In the genomic region with DNA sequence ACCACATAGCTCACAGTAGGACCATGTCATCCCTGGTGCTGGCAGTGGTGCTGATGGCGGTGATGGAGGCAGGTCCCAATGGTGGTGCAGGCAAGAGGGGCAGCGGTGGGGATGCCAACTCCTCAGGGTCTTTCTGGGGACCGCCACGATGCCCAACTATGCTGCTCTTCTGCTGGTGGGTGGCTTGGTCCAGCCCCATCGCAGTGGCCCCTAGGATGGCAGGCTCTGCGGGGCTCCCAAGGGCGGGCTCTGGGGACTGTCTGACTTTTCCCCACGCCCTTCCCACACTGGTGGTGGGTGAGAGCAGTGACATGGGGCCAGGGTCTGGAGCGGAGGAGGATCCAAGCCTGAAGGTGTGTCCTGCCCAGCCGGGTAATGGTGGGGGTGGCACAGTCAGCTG, we compare ENCODE assay signal across 26 cellular contexts.
"Had no signal": no experiment of that assay in that cellular context is flagged by ENCODE, and none has a peak within 500 bp of the region (broad histone marks: within the 10 kb centered on the region; RNA-seq: fewer than 3 reads in every experiment).

No MANE protein-coding gene starts in this region.

- H3K9me3 ChIP-seq: prostate gland, thyroid gland had no signal

- H3K4me1 Mint-ChIP-seq: immature natural killer cell; naive thymus-derived CD8-positive, alpha-beta T cell; neural crest cell; stimulated activated naive B cell treated with anti-CD40 and anti-IgM and Interleukin-4, amounts not matched to agents 10 μg/mL and 1 μg/mL and 100 μg/mL, for 72 hours had no signal

- H3K4me3 ChIP-seq: esophagus squamous epithelium, heart right ventricle, lower lobe of right lung, prostate gland, right atrium auricular region, sigmoid colon, stomach, thyroid gland had no signal

- H3K36me3 ChIP-seq: esophagus squamous epithelium, heart right ventricle, lower lobe of right lung, prostate gland, right atrium auricular region, sigmoid colon, stomach, thyroid gland had no signal

- H3K27ac Mint-ChIP-seq: effector memory CD8-positive, alpha-beta T cell; immature natural killer cell; naive thymus-derived CD8-positive, alpha-beta T cell; stimulated activated naive B cell treated with anti-CD40 and anti-IgM and Interleukin-4, amounts not matched to agents 10 μg/mL and 1 μg/mL and 100 μg/mL, for 72 hours had no signal

- H3K4me3 Mint-ChIP-seq: effector memory CD8-positive, alpha-beta T cell; immature natural killer cell; naive thymus-derived CD8-positive, alpha-beta T cell; neural crest cell; stimulated activated naive B cell treated with anti-CD40 and anti-IgM and Interleukin-4, amounts not matched to agents 10 μg/mL and 1 μg/mL and 100 μg/mL, for 72 hours had no signal

- H3K9me3 Mint-ChIP-seq: neural crest cell had no signal

- H3K27me3 ChIP-seq: esophagus squamous epithelium, heart right ventricle, right atrium auricular region, sigmoid colon, stomach, thyroid gland had no signal

- ATAC-seq: effector memory CD8-positive, alpha-beta T cell; left ventricle myocardium superior; naive thymus-derived CD8-positive, alpha-beta T cell; stimulated activated naive B cell treated with anti-CD40 and anti-IgM and Interleukin-4, amounts not matched to agents 10 μg/mL and 1 μg/mL and 100 μg/mL, for 72 hours had no signal

- H3K27ac ChIP-seq: esophagus squamous epithelium, heart right ventricle, lower lobe of right lung, parathyroid adenoma, prostate gland, right atrium auricular region, sigmoid colon, stomach, thyroid gland had no signal

- DNase-seq: cerebellar nuclear complex; cortex of kidney; effector memory CD8-positive, alpha-beta T cell; erythroblast; esophagus squamous epithelium; foreskin melanocyte; glutamatergic neuron; heart right ventricle; hippocampal formation; immature natural killer cell; islet precursor cell; left ventricle myocardium superior; lower lobe of right lung; naive thymus-derived CD8-positive, alpha-beta T cell; sigmoid colon; stimulated activated CD4-positive, alpha-beta T cell treated with anti-CD3 and anti-CD28 coated beads, Interleukin-2, amount 100 ng/mL, for 24 hours; stimulated activated CD4-positive, alpha-beta T cell treated with anti-CD3 and anti-CD28 coated beads, Interleukin-4, amount 100 ng/mL, for 24 hours; stimulated activated naive B cell treated with anti-CD40 and anti-IgM and Interleukin-4, amounts not matched to agents 10 μg/mL and 1 μg/mL and 100 μg/mL, for 72 hours; stomach; thyroid gland; trophoblast cell had no signal

- FAIRE-seq: endometrium had no signal

- H3K36me3 Mint-ChIP-seq: naive thymus-derived CD8-positive, alpha-beta T cell had no signal

- H3K9ac ChIP-seq: parathyroid adenoma had no signal

- H3K4me1 ChIP-seq: esophagus squamous epithelium, heart right ventricle, lower lobe of right lung, parathyroid adenoma, prostate gland, right atrium auricular region, sigmoid colon, stomach, thyroid gland had no signal
